Comparison of ENCODE assay signal across 8 cellular contexts in the genomic region with DNA sequence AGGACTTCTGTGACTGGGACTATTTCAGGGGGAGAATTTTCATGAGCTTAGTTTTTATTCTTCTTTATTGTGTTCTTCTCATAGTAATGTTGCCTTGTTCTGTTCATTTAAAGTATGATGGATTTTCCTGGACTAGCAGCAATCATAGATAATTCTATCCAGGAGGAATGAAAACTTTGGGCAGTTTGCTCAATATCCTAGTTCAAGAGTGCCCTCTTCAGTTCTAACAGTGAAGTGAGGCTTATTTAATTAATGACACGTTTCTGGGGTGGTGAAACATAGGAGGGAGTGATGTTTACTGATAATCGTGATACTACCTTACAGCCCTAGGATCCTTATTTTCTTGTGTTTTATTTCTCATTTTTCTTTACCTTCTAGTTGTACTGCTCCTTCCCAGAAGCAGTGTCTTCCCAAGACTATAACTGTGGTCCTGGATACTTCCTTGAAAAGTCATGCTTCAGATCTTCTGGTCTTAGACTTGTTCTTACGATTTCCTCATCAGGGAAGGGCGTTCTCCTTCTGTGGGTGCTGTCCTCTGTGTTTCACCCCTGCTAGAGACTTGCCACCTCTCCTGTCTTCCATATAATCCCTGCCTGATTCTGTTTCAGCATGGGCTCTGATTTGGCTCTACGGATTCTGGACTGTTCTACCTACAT. TPM values are rescaled to one million over a fixed set of nuclear protein-coding genes. Genes with fewer than 3 reads are reported as not detected.
DNase-seq lines count a peak whose midpoint lies in the region; ATAC-seq and TF ChIP-seq lines count a peak whose summit lies in the region.

No MANE protein-coding gene starts in this region.

- TF ChIP-seq CTCF in A673 (conservative IDR thresholded peaks at IDR 0.05; ENCODE audit: low read depth, low read length) (peak; percentile 75), GM12873 (IDR thresholded peaks at IDR 0.05; ENCODE audit: insufficient read depth, low read depth, low read length, missing control alignments) (peak; percentile 50), brain microvascular endothelial cell (IDR thresholded peaks at IDR 0.05; ENCODE audit: low read depth, low read length, missing control alignments) (peak; percentile 51)

- in situ Hi-C loops in brain microvascular endothelial cell (cut with HindIII; ENCODE audit: low pct_ligation_motif_present, low sequenced_read_pairs): no loop called here

- H3K36me3 ChIP-seq in A673 (ENCODE audit: insufficient read depth, low read length, poor library complexity, severe bottlenecking) (no peaks in the 10 kb centered on the region), brain microvascular endothelial cell (replicated peaks) (no peaks in the 10 kb centered on the region)

- CTCF ChIA-PET in A673 (lab: Charles Lee): no interaction called here

- no TSS peak for BruUV-seq in A673 (replicated peaks; lab: Mats Ljungman, UMichigan)

- no peak overlapping the region for H3K4me3 Mint-ChIP-seq in activated naive CD8-positive, alpha-beta T cell treated with anti-CD3 and anti-CD28 coated beads, Interleukin-2, amount 50 U/mL, for 24 hours

- no peaks in the 10 kb centered on the region for H3K4me1 Mint-ChIP-seq in activated naive CD8-positive, alpha-beta T cell treated with anti-CD3 and anti-CD28 coated beads, Interleukin-2, amount 50 U/mL, for 24 hours

- no peaks in the 10 kb centered on the region for H3K9me3 Mint-ChIP-seq in activated naive CD8-positive, alpha-beta T cell treated with anti-CD3 and anti-CD28 coated beads, Interleukin-2, amount 50 U/mL, for 24 hours

- peaks cover 4% of the 10 kb centered on the region for H3K9me3 ChIP-seq in A673 (ENCODE audit: low read depth, low read length, poor library complexity, severe bottlenecking)

- ATAC-seq in left colon: peak; percentile 78
- no peak for ATAC-seq in activated naive CD8-positive, alpha-beta T cell treated with anti-CD3 and anti-CD28 coated beads, Interleukin-2, amount 50 U/mL, for 24 hours

- no peak overlapping the region for H3K27ac Mint-ChIP-seq in activated naive CD8-positive, alpha-beta T cell treated with anti-CD3 and anti-CD28 coated beads, Interleukin-2, amount 50 U/mL, for 24 hours

- H3K36me3 Mint-ChIP-seq in activated naive CD8-positive, alpha-beta T cell treated with anti-CD3 and anti-CD28 coated beads, Interleukin-2, amount 50 U/mL, for 24 hours (ENCODE audit: low read depth): no peaks in the 10 kb centered on the region

- intact Hi-C loops in A673 (cut with micrococcal nuclease; ENCODE audit: unreplicated experiment): loop anchor here (1.0 to 5.0 kb wide), 5 partner anchors 41 to 455 kb away; a partner anchor contains a TSS
- intact Hi-C loops in left colon (cut with DNase I, micrococcal nuclease): loop anchor here in 1 of 2 donors (5.0 kb wide), 1 partner anchor 456 kb away; no protein-coding TSS in a partner anchor

- H3K4me3 ChIP-seq in A673 (ENCODE audit: low read depth, low read length, poor library complexity, severe bottlenecking) (no peak overlapping the region), brain microvascular endothelial cell (ENCODE audit: low read depth, low read length) (no peak overlapping the region)

- POLR2A ChIA-PET in A673 (lab: Charles Lee; ENCODE audit: low non-redundant PET): no interaction called here

- DNase-seq in A673 (ENCODE audit: low spot score) (peak; percentile 66), NCI-H1694 treated with DMSO at 0.1 percent for 48 hours (lab: John Stamatoyannopoulos, UW) (peak; percentile 57), brain microvascular endothelial cell (no peak), left colon (no peak), DMS79 treated with DMSO at 0.1 percent for 48 hours (lab: John Stamatoyannopoulos, UW) (no peak)
- no peak for DNase-seq in activated CD4-positive, alpha-beta T cell treated with anti-CD3 and anti-CD28 coated beads, Interleukin-2, amount 50 U/mL, for 1 hour
- no peak for DNase-seq in activated naive CD8-positive, alpha-beta T cell treated with anti-CD3 and anti-CD28 coated beads, Interleukin-2, amount 50 U/mL, for 24 hours

- H3K4me1 ChIP-seq in A673 (ENCODE audit: insufficient read depth, low read length, poor library complexity, severe bottlenecking): peaks cover 3% of the 10 kb centered on the region

- H3K27me3 Mint-ChIP-seq in activated naive CD8-positive, alpha-beta T cell treated with anti-CD3 and anti-CD28 coated beads, Interleukin-2, amount 50 U/mL, for 24 hours: no peaks in the 10 kb centered on the region

- H3K27ac ChIP-seq in A673 (ENCODE audit: low read depth, low read length, poor library complexity, severe bottlenecking): no peak overlapping the region
- no peak overlapping the region for H3K27ac ChIP-seq in brain microvascular endothelial cell

- H3K27me3 ChIP-seq in A673 (replicated peaks; ENCODE audit: insufficient read depth, low read depth, low read length, poor library complexity) (no peaks in the 10 kb centered on the region), brain microvascular endothelial cell (replicated peaks) (no peaks in the 10 kb centered on the region)

RNA-seq across cellular contexts. Expression of a gene that starts 57.4 kb away (rescaled TPM):
- total RNA-seq in A673 (2021) (1.5 and 2.6 TPM in 2 replicates), left colon (under 1 TPM in 1 of 2 donors, not detected in 1; 0.40 TPM)

Comparison
In these comparisons a context has a peak if more than half of its experiments do, and no peak if none do; other contexts are left out.
1. DNase-seq: peak in A673 (single experiment) and NCI-H1694 treated with DMSO at 0.1 percent for 48 hours (single experiment); none in brain microvascular endothelial cell (single experiment), left colon (0 of 2), activated CD4-positive, alpha-beta T cell treated with anti-CD3 and anti-CD28 coated beads, Interleukin-2, amount 50 U/mL, for 1 hour (single experiment), activated naive CD8-positive, alpha-beta T cell treated with anti-CD3 and anti-CD28 coated beads, Interleukin-2, amount 50 U/mL, for 24 hours (single experiment) and DMS79 treated with DMSO at 0.1 percent for 48 hours (single experiment).
2. Peak in every context shown above with its lines, with median percentiles within 50 percentile points of each other: CTCF ChIP-seq.